Comparison of ENCODE assay signal across 7 cellular contexts in genomic region chr3:12881858-12882257, GRCh38. TPM values are rescaled to one million over a fixed set of nuclear protein-coding genes. Genes with fewer than 3 reads are reported as not detected.
DNase-seq lines count a peak whose midpoint lies in the region; ATAC-seq and TF ChIP-seq lines count a peak whose summit lies in the region.
"Not testable (repeated sequence)": the region's sequence is repeated elsewhere in the genome, so short reads cannot be mapped to it uniquely, and the experiment has no call there.

No MANE protein-coding gene starts in this region.

- not testable (repeated sequence) for H3K27me3 Mint-ChIP-seq in activated CD4-positive, alpha-beta T cell treated with anti-CD3 and anti-CD28 coated beads, Interleukin-2, amount 10 ng/mL, durations not matched to agents 7 days and 5 days

- ATAC-seq in GM18868 (IDR thresholded peaks at IDR 0.05; ENCODE audit: unreplicated experiment): peak; percentile 81
- ATAC-seq in GM21723 (IDR thresholded peaks at IDR 0.05; ENCODE audit: unreplicated experiment): peak; percentile 48
- ATAC-seq in HG02885 (IDR thresholded peaks at IDR 0.05; ENCODE audit: poor library complexity, unreplicated experiment): peak; percentile 69
- peak; percentile 55 for ATAC-seq in HG03442 (IDR thresholded peaks at IDR 0.05; ENCODE audit: unreplicated experiment)

- not testable (repeated sequence) for H3K9me3 Mint-ChIP-seq in activated CD4-positive, alpha-beta T cell treated with anti-CD3 and anti-CD28 coated beads, Interleukin-2, amount 10 ng/mL, durations not matched to agents 7 days and 5 days

- H3K4me1 Mint-ChIP-seq in activated CD4-positive, alpha-beta T cell treated with anti-CD3 and anti-CD28 coated beads, Interleukin-2, amount 10 ng/mL, durations not matched to agents 7 days and 5 days: peaks cover 18% of the 10 kb centered on the region

- DNase-seq in GM20000 (ENCODE audit: low spot score): peak; percentile 70
- DNase-seq in activated CD4-positive, alpha-beta T cell treated with anti-CD3 and anti-CD28 coated beads, Interleukin-2, amount 10 ng/mL, durations not matched to agents 7 days and 5 days: not testable (repeated sequence)

- H3K27ac Mint-ChIP-seq in activated CD4-positive, alpha-beta T cell treated with anti-CD3 and anti-CD28 coated beads, Interleukin-2, amount 10 ng/mL, durations not matched to agents 7 days and 5 days: peak overlapping the region; percentile 62

- POLR2A ChIA-PET in activated CD4-positive, alpha-beta T cell treated with anti-CD3 and anti-CD28 coated beads, Interleukin-2, amount 10 ng/mL, durations not matched to agents 7 days and 5 days (lab: Charles Lee): not testable (repeated sequence)

- TF ChIP-seq CTCF in GM12872 (IDR thresholded peaks at IDR 0.05; ENCODE audit: insufficient read depth, low read depth, low read length): peak; percentile 38; the same call in 2 of the 3 replicates
- not testable (repeated sequence) for TF ChIP-seq CTCF in GM20000 (IDR thresholded peaks at IDR 0.05; ENCODE audit: extremely low read depth, missing control alignments)

- CTCF ChIA-PET in activated CD4-positive, alpha-beta T cell treated with anti-CD3 and anti-CD28 coated beads, Interleukin-2, amount 10 ng/mL, durations not matched to agents 7 days and 5 days (lab: Charles Lee): not testable (repeated sequence)

- H3K36me3 Mint-ChIP-seq in activated CD4-positive, alpha-beta T cell treated with anti-CD3 and anti-CD28 coated beads, Interleukin-2, amount 10 ng/mL, durations not matched to agents 7 days and 5 days (ENCODE audit: low read depth): not testable (repeated sequence)

- not testable (repeated sequence) for H3K4me3 Mint-ChIP-seq in activated CD4-positive, alpha-beta T cell treated with anti-CD3 and anti-CD28 coated beads, Interleukin-2, amount 10 ng/mL, durations not matched to agents 7 days and 5 days

RNA-seq across cellular contexts. Expression of gene RPL32, which starts 40.5 kb away (rescaled TPM):
- 1,000 to 10,000 TPM; 2,113 to 2,760 TPM for total RNA-seq in activated CD4-positive, alpha-beta T cell treated with anti-CD3 and anti-CD28 coated beads, Interleukin-2, amount 10 ng/mL, durations not matched to agents 7 days and 5 days
